In the genomic region with DNA sequence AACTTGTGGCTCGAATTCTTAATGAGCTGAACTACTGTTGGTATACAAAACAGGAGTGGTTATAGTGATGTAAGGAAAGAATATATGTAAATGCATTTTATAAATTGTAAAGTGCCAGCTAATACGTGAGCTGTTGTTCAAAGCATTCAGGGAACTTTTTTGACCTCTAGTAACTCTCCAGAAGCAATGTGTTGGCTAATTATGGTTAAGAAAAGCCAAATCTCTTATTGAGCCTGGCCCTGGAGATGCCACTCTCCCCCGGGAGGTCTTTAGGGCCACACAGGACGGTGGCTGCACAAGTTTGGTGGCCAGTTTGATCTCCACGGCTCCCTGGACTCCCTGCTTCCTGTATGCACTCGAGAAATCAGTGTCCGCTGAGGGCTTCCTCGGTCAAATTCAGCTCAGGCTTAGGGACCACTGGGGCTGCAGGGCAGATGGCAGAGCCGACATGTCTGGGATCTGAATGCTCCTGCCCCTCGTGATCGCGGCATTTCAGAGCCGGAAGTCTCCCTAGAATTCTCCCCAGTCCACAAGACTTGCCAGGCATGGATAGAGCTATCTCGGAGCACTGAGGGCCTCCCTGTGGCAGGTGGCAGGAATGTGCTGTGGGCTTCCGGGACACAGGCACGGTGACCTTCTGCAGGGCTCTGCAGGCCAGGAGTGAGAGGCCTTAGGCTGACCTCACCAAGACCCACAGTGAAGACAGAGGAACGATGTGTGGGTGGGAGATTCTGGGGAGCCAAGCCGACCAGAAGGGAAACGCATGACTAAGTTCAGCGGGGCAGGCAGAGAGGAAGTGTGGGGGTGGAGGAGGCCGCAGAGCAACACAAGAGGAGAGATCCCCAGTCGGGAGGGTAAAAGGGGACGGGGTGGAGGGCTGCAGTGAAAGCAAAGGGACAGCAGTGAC, we compare ENCODE assay signal across 7 cellular contexts. TPM values are rescaled to one million over a fixed set of nuclear protein-coding genes. Genes with fewer than 3 reads are reported as not detected.
DNase-seq lines count a peak whose midpoint lies in the region; ATAC-seq and TF ChIP-seq lines count a peak whose summit lies in the region.

No MANE protein-coding gene starts in this region.

- H3K27me3 ChIP-seq in naive thymus-derived CD4-positive, alpha-beta T cell (ENCODE audit: control insufficient read depth in 2 of 2, insufficient read depth in 2 of 2, low read length in 2 of 2) = no peaks in the 10 kb centered on the region
- no peaks in the 10 kb centered on the region for H3K27me3 ChIP-seq in aorta (ENCODE audit: control insufficient read depth in 1 of 2, insufficient read depth in 2 of 2, low read length in 1 of 2)

- H3K27me3 Mint-ChIP-seq in naive thymus-derived CD4-positive, alpha-beta T cell = no peaks in the 10 kb centered on the region

- DNase-seq in SW480 (ENCODE audit: low spot score) (peak; percentile 60), coronary artery (ENCODE audit: low spot score) (no peak), aorta (peak in 1 of 2 donors; percentile 75)
- peak in 2 of 9 donors; percentile 12 to 72 for DNase-seq in naive thymus-derived CD4-positive, alpha-beta T cell

- H3K4me3 Mint-ChIP-seq in naive thymus-derived CD4-positive, alpha-beta T cell = peak overlapping the region in 8 of 10 donors; percentile 22 to 72 (median 52)

- no peaks in the 10 kb centered on the region for H3K9me3 Mint-ChIP-seq in naive thymus-derived CD4-positive, alpha-beta T cell

- peaks cover 0 to 20% (median 11%) of the 10 kb centered on the region in 5 donors for H3K36me3 Mint-ChIP-seq in naive thymus-derived CD4-positive, alpha-beta T cell

- peaks cover 7 to 17% of the 10 kb centered on the region in 2 donors for H3K4me1 ChIP-seq in naive thymus-derived CD4-positive, alpha-beta T cell (ENCODE audit: control insufficient read depth in 2 of 2, insufficient read depth in 2 of 2, low read length in 2 of 2)
- no peaks in the 10 kb centered on the region for H3K4me1 ChIP-seq in aorta (ENCODE audit: control insufficient read depth in 1 of 2, insufficient read depth in 2 of 2, low read length in 2 of 2)

- intact Hi-C loops in naive thymus-derived CD4-positive, alpha-beta T cell (cut with micrococcal nuclease) = no loop called here
- intact Hi-C loops in aorta (cut with DNase I) = no loop called here

- peak overlapping the region in 7 of 9 donors; percentile 10 to 72 (median 44) for H3K27ac Mint-ChIP-seq in naive thymus-derived CD4-positive, alpha-beta T cell

- H3K4me1 Mint-ChIP-seq in naive thymus-derived CD4-positive, alpha-beta T cell = peaks cover 11 to 25% (median 19%) of the 10 kb centered on the region in 7 donors

- 39 to 41% methylated on average over 23 of the region's 23 CpGs for WGBS in aorta, 2 donors

- TF ChIP-seq CTCF in coronary artery (IDR thresholded peaks at IDR 0.05) = no peak

- peak overlapping the region in 1 of 2 donors; percentile 41 for H3K27ac ChIP-seq in coronary artery
- no peak overlapping the region for H3K27ac ChIP-seq in naive thymus-derived CD4-positive, alpha-beta T cell (ENCODE audit: low read depth, low read length)
- no peak overlapping the region for H3K27ac ChIP-seq in aorta (ENCODE audit: low read depth in 1 of 2, low read length in 2 of 2)

- CTCF ChIA-PET in naive thymus-derived CD4-positive, alpha-beta T cell (lab: Charles Lee) = interaction anchor here (0.6 kb wide), 1 partner anchor 44 kb away, joined by 3 read pairs; no protein-coding TSS in a partner anchor

- peaks cover 0 to 21% (median 0%) of the 10 kb centered on the region in 3 experiments for H3K36me3 ChIP-seq in naive thymus-derived CD4-positive, alpha-beta T cell (ENCODE audit: control insufficient read depth in 2 of 3, insufficient read depth in 3 of 3, low read length in 3 of 3)
- H3K36me3 ChIP-seq in aorta (ENCODE audit: control insufficient read depth in 1 of 2, insufficient read depth in 2 of 2, low read length in 1 of 2) = peaks cover 0 to 2% of the 10 kb centered on the region in 2 donors

- POLR2A ChIA-PET in naive thymus-derived CD4-positive, alpha-beta T cell (lab: Charles Lee) = no interaction called here

- no peaks in the 10 kb centered on the region for H3K9me3 ChIP-seq in naive thymus-derived CD4-positive, alpha-beta T cell (ENCODE audit: control insufficient read depth in 2 of 3, low read length in 3 of 3)
- no peaks in the 10 kb centered on the region for H3K9me3 ChIP-seq in aorta (ENCODE audit: control insufficient read depth, low read length)

- peak; percentile 72 for ATAC-seq in GM21423 (IDR thresholded peaks at IDR 0.05; ENCODE audit: unreplicated experiment)
- ATAC-seq in naive thymus-derived CD4-positive, alpha-beta T cell = peak; percentile 77
- ATAC-seq in aorta (ENCODE audit: low FRiP score) = peak; percentile 27
- no peak for ATAC-seq in HG03139 (IDR thresholded peaks at IDR 0.05; ENCODE audit: unreplicated experiment)
- ATAC-seq in HG03565 (IDR thresholded peaks at IDR 0.05; ENCODE audit: unreplicated experiment) = no peak

- H3K4me3 ChIP-seq in coronary artery = peak overlapping the region; percentile 30
- no peak overlapping the region for H3K4me3 ChIP-seq in naive thymus-derived CD4-positive, alpha-beta T cell (ENCODE audit: low read length)
- no peak overlapping the region for H3K4me3 ChIP-seq in aorta (ENCODE audit: low read length in 2 of 2)

RNA-seq across cellular contexts. Expression of a gene that starts 18.6 kb away (rescaled TPM):
- total RNA-seq in naive thymus-derived CD4-positive, alpha-beta T cell = under 1 TPM; 0.46 to 0.58 (median 0.51) TPM
- polyA plus RNA-seq in naive thymus-derived CD4-positive, alpha-beta T cell = under 1 TPM in 1 of 2 donors, not detected in 1; 0.04 TPM
- 1 to 10 TPM; 1.8 to 3.6 TPM for total RNA-seq in aorta
- polyA plus RNA-seq in aorta = under 1 TPM; 0.38 to 0.67 TPM

Comparison
In these comparisons a context has a peak if more than half of its experiments do, and no peak if none do; other contexts are left out.
1. ATAC-seq: peak in GM21423 (single experiment), naive thymus-derived CD4-positive, alpha-beta T cell (single experiment) and aorta (single experiment); none in HG03139 (single experiment) and HG03565 (single experiment).